8 cellular contexts compared by ENCODE assay signal in genomic region chr12:13100882-13101769, GRCh38. TPM values are rescaled to one million over a fixed set of nuclear protein-coding genes. Genes with fewer than 3 reads are reported as not detected.
DNase-seq lines count a peak whose midpoint lies in the region; ATAC-seq and TF ChIP-seq lines count a peak whose summit lies in the region.

No MANE protein-coding gene starts in this region.

- peaks cover 0 to 8% (median 1%) of the 10 kb centered on the region in 3 donors for H3K27me3 Mint-ChIP-seq in CD14-positive monocyte (ENCODE audit: low read depth in 3 of 3)
- no peaks in the 10 kb centered on the region for H3K27me3 Mint-ChIP-seq in activated CD8-positive, alpha-beta memory T cell treated with anti-CD3 and anti-CD28 coated beads, Interleukin-2, amount 10 ng/mL, durations not matched to agents 7 days and 5 days

- no peak for TF ChIP-seq CTCF in CD14-positive monocyte (IDR thresholded peaks at IDR 0.05)

- H3K4me3 ChIP-seq in endocrine pancreas (ENCODE audit: control insufficient read depth, insufficient read depth, low read length), result peak overlapping the region; percentile 56
- peak overlapping the region; percentile 34 for H3K4me3 ChIP-seq in mesodermal cell (ENCODE audit: extremely low read depth, insufficient read depth, low read length, poor library complexity, severe bottlenecking)

- DNase-seq in CD14-positive monocyte (ENCODE audit: low spot score) (peak; percentile 99), NCI-H774 (lab: John Stamatoyannopoulos, UW) (peak; percentile 70)
- DNase-seq in activated CD8-positive, alpha-beta memory T cell treated with anti-CD3 and anti-CD28 coated beads, Interleukin-2, amount 10 ng/mL, durations not matched to agents 7 days and 5 days, result peak; percentile 93
- peak; percentile 74 for DNase-seq in stimulated activated CD8-positive, alpha-beta memory T cell treated with anti-CD3 and anti-CD28 coated beads, Interleukin-15, amount 100 ng/mL, for 24 hours (ENCODE audit: low read depth)

- peak overlapping the region; percentile 57 for H3K9ac ChIP-seq in endocrine pancreas (ENCODE audit: control insufficient read depth, insufficient read depth, low read length)

- intact Hi-C loops in CD14-positive monocyte (cut with micrococcal nuclease), result loop anchor here (2.0 to 10.0 kb wide), 5 partner anchors 51 to 109 kb away; partner anchors contain the start of genes EMP1 (in 1 of the 2) and HEBP1 (in 1 of the 2)

- H3K4me1 Mint-ChIP-seq in CD14-positive monocyte, result peaks cover 67% of the 10 kb centered on the region
- peaks cover 51% of the 10 kb centered on the region for H3K4me1 Mint-ChIP-seq in activated CD8-positive, alpha-beta memory T cell treated with anti-CD3 and anti-CD28 coated beads, Interleukin-2, amount 10 ng/mL, durations not matched to agents 7 days and 5 days

- H3K4me1 ChIP-seq in endocrine pancreas (ENCODE audit: control insufficient read depth, insufficient read depth, low read length), result peaks cover 11% of the 10 kb centered on the region
- peaks cover 54% of the 10 kb centered on the region for H3K4me1 ChIP-seq in mesodermal cell (ENCODE audit: control insufficient read depth, insufficient read depth, low read length, poor library complexity, severe bottlenecking)

- H3K27ac ChIP-seq in mesodermal cell (ENCODE audit: low read depth, low read length, severe bottlenecking), result peak overlapping the region; percentile 100

- WGBS in mesodermal cell (ENCODE audit: insufficient coverage in 2 of 2), 2 experiments, result 2% methylated on average over 56 to 60 of the region's 79 CpGs

- no peaks in the 10 kb centered on the region for H3K27me3 ChIP-seq in endocrine pancreas (ENCODE audit: control insufficient read depth, insufficient read depth, low read length)

- H3K4me3 Mint-ChIP-seq in CD14-positive monocyte, result peak overlapping the region; percentile 74 to 87
- peak overlapping the region; percentile 66 for H3K4me3 Mint-ChIP-seq in activated CD8-positive, alpha-beta memory T cell treated with anti-CD3 and anti-CD28 coated beads, Interleukin-2, amount 10 ng/mL, durations not matched to agents 7 days and 5 days

- H3K27ac Mint-ChIP-seq in CD14-positive monocyte, result peak overlapping the region; percentile 98 to 100 (median 100)
- H3K27ac Mint-ChIP-seq in activated CD8-positive, alpha-beta memory T cell treated with anti-CD3 and anti-CD28 coated beads, Interleukin-2, amount 10 ng/mL, durations not matched to agents 7 days and 5 days, result peak overlapping the region; percentile 80

- H3K9me3 Mint-ChIP-seq in CD14-positive monocyte, result peaks cover 0 to 1% (median 0%) of the 10 kb centered on the region in 7 donors
- H3K9me3 Mint-ChIP-seq in activated CD8-positive, alpha-beta memory T cell treated with anti-CD3 and anti-CD28 coated beads, Interleukin-2, amount 10 ng/mL, durations not matched to agents 7 days and 5 days (ENCODE audit: low read depth), result no peaks in the 10 kb centered on the region

- H3K36me3 Mint-ChIP-seq in CD14-positive monocyte, result peaks cover 0 to 2% of the 10 kb centered on the region in 2 donors
- no peaks in the 10 kb centered on the region for H3K36me3 Mint-ChIP-seq in activated CD8-positive, alpha-beta memory T cell treated with anti-CD3 and anti-CD28 coated beads, Interleukin-2, amount 10 ng/mL, durations not matched to agents 7 days and 5 days

- H3K9me3 ChIP-seq in endocrine pancreas (ENCODE audit: control insufficient read depth, low read length), result no peaks in the 10 kb centered on the region
- no peaks in the 10 kb centered on the region for H3K9me3 ChIP-seq in mesodermal cell (ENCODE audit: control insufficient read depth, low read length)

- ATAC-seq in GM19328 (IDR thresholded peaks at IDR 0.05; ENCODE audit: unreplicated experiment) (peak; percentile 72), HG03460 (IDR thresholded peaks at IDR 0.05; ENCODE audit: unreplicated experiment) (peak; percentile 72)
- peak; percentile 89 for ATAC-seq in activated CD8-positive, alpha-beta memory T cell treated with anti-CD3 and anti-CD28 coated beads, Interleukin-2, amount 10 ng/mL, durations not matched to agents 7 days and 5 days

- CTCF ChIA-PET in activated CD8-positive, alpha-beta memory T cell treated with anti-CD3 and anti-CD28 coated beads, Interleukin-2, amount 10 ng/mL, durations not matched to agents 7 days and 5 days (lab: Charles Lee), result interaction anchor here (0.9 to 6.8 kb wide), 5 partner anchors 95 to 154 kb away, joined by 3 to 148 read pairs (median 12); partner anchors contain the start of gene EMP1

- H3K36me3 ChIP-seq in endocrine pancreas (ENCODE audit: control insufficient read depth, insufficient read depth, low read length), result no peaks in the 10 kb centered on the region
- H3K36me3 ChIP-seq in mesodermal cell (ENCODE audit: control insufficient read depth, insufficient read depth, low read length), result no peaks in the 10 kb centered on the region

RNA-seq across cellular contexts. Expression of gene GSG1, which starts 2.3 kb away (rescaled TPM):
- polyA plus RNA-seq in CD14-positive monocyte, result not detected
- total RNA-seq in activated CD8-positive, alpha-beta memory T cell treated with anti-CD3 and anti-CD28 coated beads, Interleukin-2, amount 10 ng/mL, durations not matched to agents 7 days and 5 days, result not detected
- 0.44 TPM for polyA plus RNA-seq in mesodermal cell (2013, experiment 1 of 2)
- polyA plus RNA-seq in mesodermal cell (2013, experiment 2 of 2), result 0.35 TPM

RNA-seq across cellular contexts. Expression of gene FAM234B, which starts 56.9 kb away (rescaled TPM):
- polyA plus RNA-seq in CD14-positive monocyte, result 1 to 10 TPM; 1.6 to 3.2 TPM
- total RNA-seq in activated CD8-positive, alpha-beta memory T cell treated with anti-CD3 and anti-CD28 coated beads, Interleukin-2, amount 10 ng/mL, durations not matched to agents 7 days and 5 days, result 1 to 10 TPM; 4.7 to 5.0 TPM
- 10.6 TPM for polyA plus RNA-seq in mesodermal cell (2013, experiment 1 of 2)
- polyA plus RNA-seq in mesodermal cell (2013, experiment 2 of 2), result 9.3 TPM

Comparison
In these comparisons a context has a peak if more than half of its experiments do, and no peak if none do; other contexts are left out.
1. Peak in every context shown above with its lines: DNase-seq, ATAC-seq, H3K4me3 ChIP-seq and H3K27ac ChIP-seq.